1 cellular context compared by ENCODE assay signal in the genomic region with DNA sequence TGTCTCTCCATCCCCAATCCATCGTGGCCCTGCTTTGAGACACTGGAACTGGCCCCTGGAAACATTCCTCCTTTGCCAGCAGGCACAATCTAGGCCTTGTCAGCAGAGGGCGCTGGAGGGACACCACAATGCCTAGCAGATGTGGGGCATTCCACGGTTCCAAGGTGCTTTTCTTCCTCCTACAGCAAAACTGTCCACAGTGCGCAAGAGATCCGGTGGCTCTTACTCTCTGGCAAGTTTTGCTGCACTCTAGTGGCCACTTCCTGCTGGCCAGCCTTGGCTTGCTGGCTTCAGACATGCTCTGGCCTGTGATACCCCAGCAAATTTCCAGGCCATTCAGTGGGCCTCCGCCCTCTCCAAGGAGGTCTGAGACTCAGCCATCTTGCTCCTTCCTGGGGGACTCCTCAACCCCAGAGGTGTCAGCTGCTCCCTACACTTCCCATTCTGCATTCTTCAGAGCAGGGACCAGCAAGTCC.
A peak's percentile ranks its signal among the peaks of the same experiment; 100 is the strongest.
TF ChIP-seq lines count a peak whose summit lies in the region.

No MANE protein-coding gene starts in this region.

TF ChIP-seq in HepG2, 621 proteins besides CTCF, POLR2A, EP300 and RAD21 (continued from another document and continues in another):
- TF ChIP-seq, protein P1, sequence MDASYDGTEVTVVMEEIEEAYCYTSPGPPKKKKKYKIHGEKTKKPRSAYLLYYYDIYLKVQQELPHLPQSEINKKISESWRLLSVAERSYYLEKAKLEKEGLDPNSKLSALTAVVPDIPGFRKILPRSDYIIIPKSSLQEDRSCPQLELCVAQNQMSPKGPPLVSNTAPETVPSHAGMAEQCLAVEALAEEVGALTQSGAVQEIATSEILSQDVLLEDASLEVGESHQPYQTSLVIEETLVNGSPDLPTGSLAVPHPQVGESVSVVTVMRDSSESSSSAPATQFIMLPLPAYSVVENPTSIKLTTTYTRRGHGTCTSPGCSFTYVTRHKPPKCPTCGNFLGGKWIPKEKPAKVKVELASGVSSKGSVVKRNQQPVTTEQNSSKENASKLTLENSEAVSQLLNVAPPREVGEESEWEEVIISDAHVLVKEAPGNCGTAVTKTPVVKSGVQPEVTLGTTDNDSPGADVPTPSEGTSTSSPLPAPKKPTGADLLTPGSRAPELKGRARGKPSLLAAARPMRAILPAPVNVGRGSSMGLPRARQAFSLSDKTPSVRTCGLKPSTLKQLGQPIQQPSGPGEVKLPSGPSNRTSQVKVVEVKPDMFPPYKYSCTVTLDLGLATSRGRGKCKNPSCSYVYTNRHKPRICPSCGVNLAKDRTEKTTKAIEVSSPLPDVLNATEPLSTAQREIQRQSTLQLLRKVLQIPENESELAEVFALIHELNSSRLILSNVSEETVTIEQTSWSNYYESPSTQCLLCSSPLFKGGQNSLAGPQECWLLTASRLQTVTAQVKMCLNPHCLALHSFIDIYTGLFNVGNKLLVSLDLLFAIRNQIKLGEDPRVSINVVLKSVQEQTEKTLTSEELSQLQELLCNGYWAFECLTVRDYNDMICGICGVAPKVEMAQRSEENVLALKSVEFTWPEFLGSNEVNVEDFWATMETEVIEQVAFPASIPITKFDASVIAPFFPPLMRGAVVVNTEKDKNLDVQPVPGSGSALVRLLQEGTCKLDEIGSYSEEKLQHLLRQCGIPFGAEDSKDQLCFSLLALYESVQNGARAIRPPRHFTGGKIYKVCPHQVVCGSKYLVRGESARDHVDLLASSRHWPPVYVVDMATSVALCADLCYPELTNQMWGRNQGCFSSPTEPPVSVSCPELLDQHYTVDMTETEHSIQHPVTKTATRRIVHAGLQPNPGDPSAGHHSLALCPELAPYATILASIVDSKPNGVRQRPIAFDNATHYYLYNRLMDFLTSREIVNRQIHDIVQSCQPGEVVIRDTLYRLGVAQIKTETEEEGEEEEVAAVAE (CRISPR knock-in tag; IDR thresholded peaks at IDR 0.05; ENCODE audit: borderline replicate concordance), result no peak
- 0 out of 2 replicates have a peak, but pooled peaks have one; percentile 40 for TF ChIP-seq ZNF343 (CRISPR knock-in tag; IDR thresholded peaks at IDR 0.05)
- TF ChIP-seq PHB2 (IDR thresholded peaks at IDR 0.05; ENCODE audit: partially characterized antibody), result no peak
- no peak for TF ChIP-seq ZNF12 (CRISPR knock-in tag; IDR thresholded peaks at IDR 0.05)
- TF ChIP-seq PHF21A (CRISPR knock-in tag; IDR thresholded peaks at IDR 0.05), result peak; percentile 45; the same call in 1 of the 2 replicates
- TF ChIP-seq, protein P2, sequence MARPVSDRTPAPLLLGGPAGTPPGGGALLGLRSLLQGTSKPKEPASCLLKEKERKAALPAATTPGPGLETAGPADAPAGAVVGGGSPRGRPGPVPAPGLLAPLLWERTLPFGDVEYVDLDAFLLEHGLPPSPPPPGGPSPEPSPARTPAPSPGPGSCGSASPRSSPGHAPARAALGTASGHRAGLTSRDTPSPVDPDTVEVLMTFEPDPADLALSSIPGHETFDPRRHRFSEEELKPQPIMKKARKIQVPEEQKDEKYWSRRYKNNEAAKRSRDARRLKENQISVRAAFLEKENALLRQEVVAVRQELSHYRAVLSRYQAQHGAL (CRISPR knock-in tag; IDR thresholded peaks at IDR 0.05; ENCODE audit: not compliant biosample characterization), result no peak
- TF ChIP-seq ZNF720 (CRISPR knock-in tag; IDR thresholded peaks at IDR 0.05), result no peak
- TF ChIP-seq, protein P3, sequence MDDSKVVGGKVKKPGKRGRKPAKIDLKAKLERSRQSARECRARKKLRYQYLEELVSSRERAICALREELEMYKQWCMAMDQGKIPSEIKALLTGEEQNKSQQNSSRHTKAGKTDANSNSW (CRISPR knock-in tag; IDR thresholded peaks at IDR 0.05; ENCODE audit: borderline replicate concordance), result no peak
- 0 out of 2 replicates have a peak, but pooled peaks have one; percentile 19 for TF ChIP-seq NFYC (CRISPR knock-in tag; IDR thresholded peaks at IDR 0.05)
- TF ChIP-seq LCORL (IDR thresholded peaks at IDR 0.05), result no peak
- TF ChIP-seq LCORL (CRISPR knock-in tag; IDR thresholded peaks at IDR 0.05), result peak; percentile 36; the same call in 1 of the 2 replicates
- TF ChIP-seq, protein P4, sequence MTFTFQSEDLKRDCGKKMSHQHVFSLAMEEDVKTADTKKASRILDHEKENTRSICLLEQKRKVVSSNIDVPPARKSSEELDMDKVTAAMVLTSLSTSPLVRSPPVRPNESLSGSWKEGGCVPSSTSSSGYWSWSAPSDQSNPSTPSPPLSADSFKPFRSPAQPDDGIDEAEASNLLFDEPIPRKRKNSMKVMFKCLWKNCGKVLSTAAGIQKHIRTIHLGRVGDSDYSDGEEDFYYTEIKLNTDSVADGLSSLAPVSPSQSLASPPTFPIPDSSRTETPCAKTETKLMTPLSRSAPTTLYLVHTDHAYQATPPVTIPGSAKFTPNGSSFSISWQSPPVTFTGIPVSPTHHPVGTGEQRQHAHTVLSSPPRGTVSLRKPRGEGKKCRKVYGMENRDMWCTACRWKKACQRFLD (CRISPR knock-in tag; IDR thresholded peaks at IDR 0.05; ENCODE audit: borderline replicate concordance), result no peak
- TF ChIP-seq ZNF207 (IDR thresholded peaks at IDR 0.05; ENCODE audit: borderline replicate concordance), result no peak
- no peak for TF ChIP-seq MEF2D (CRISPR knock-in tag; IDR thresholded peaks at IDR 0.05)
- TF ChIP-seq ZSCAN9 (CRISPR knock-in tag; IDR thresholded peaks at IDR 0.05; ENCODE audit: borderline replicate concordance), result no peak
- no peak for TF ChIP-seq POLR2AphosphoS2 (IDR thresholded peaks at IDR 0.05; ENCODE audit: low read depth, low read length)
- TF ChIP-seq, protein P5, sequence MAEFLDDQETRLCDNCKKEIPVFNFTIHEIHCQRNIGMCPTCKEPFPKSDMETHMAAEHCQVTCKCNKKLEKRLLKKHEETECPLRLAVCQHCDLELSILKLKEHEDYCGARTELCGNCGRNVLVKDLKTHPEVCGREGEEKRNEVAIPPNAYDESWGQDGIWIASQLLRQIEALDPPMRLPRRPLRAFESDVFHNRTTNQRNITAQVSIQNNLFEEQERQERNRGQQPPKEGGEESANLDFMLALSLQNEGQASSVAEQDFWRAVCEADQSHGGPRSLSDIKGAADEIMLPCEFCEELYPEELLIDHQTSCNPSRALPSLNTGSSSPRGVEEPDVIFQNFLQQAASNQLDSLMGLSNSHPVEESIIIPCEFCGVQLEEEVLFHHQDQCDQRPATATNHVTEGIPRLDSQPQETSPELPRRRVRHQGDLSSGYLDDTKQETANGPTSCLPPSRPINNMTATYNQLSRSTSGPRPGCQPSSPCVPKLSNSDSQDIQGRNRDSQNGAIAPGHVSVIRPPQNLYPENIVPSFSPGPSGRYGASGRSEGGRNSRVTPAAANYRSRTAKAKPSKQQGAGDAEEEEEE (CRISPR knock-in tag; IDR thresholded peaks at IDR 0.05; ENCODE audit: borderline replicate concordance), result no peak
- TF ChIP-seq MEIS1 (CRISPR knock-in tag; IDR thresholded peaks at IDR 0.05; ENCODE audit: borderline replicate concordance), result peak; percentile 47; the same call in 1 of the 2 replicates
- TF ChIP-seq, protein P6, sequence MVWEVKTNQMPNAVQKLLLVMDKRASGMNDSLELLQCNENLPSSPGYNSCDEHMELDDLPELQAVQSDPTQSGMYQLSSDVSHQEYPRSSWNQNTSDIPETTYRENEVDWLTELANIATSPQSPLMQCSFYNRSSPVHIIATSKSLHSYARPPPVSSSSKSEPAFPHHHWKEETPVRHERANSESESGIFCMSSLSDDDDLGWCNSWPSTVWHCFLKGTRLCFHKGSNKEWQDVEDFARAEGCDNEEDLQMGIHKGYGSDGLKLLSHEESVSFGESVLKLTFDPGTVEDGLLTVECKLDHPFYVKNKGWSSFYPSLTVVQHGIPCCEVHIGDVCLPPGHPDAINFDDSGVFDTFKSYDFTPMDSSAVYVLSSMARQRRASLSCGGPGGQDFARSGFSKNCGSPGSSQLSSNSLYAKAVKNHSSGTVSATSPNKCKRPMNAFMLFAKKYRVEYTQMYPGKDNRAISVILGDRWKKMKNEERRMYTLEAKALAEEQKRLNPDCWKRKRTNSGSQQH (CRISPR knock-in tag; IDR thresholded peaks at IDR 0.05; ENCODE audit: low read depth), result no peak
- no peak for TF ChIP-seq MED13 (CRISPR knock-in tag; IDR thresholded peaks at IDR 0.05)
- no peak for TF ChIP-seq SMARCE1 (IDR thresholded peaks at IDR 0.05; ENCODE audit: borderline replicate concordance)
- no peak for TF ChIP-seq SETDB1 (CRISPR knock-in tag; IDR thresholded peaks at IDR 0.05; ENCODE audit: borderline replicate concordance)
- peak; percentile 61; the same call in 1 of the 2 replicates for TF ChIP-seq ZNF788 (CRISPR knock-in tag; IDR thresholded peaks at IDR 0.05; ENCODE audit: borderline replicate concordance)
- TF ChIP-seq, protein P7, sequence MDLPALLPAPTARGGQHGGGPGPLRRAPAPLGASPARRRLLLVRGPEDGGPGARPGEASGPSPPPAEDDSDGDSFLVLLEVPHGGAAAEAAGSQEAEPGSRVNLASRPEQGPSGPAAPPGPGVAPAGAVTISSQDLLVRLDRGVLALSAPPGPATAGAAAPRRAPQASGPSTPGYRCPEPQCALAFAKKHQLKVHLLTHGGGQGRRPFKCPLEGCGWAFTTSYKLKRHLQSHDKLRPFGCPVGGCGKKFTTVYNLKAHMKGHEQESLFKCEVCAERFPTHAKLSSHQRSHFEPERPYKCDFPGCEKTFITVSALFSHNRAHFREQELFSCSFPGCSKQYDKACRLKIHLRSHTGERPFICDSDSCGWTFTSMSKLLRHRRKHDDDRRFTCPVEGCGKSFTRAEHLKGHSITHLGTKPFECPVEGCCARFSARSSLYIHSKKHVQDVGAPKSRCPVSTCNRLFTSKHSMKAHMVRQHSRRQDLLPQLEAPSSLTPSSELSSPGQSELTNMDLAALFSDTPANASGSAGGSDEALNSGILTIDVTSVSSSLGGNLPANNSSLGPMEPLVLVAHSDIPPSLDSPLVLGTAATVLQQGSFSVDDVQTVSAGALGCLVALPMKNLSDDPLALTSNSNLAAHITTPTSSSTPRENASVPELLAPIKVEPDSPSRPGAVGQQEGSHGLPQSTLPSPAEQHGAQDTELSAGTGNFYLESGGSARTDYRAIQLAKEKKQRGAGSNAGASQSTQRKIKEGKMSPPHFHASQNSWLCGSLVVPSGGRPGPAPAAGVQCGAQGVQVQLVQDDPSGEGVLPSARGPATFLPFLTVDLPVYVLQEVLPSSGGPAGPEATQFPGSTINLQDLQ (CRISPR knock-in tag; IDR thresholded peaks at IDR 0.05), result no peak
- TF ChIP-seq, protein P8, sequence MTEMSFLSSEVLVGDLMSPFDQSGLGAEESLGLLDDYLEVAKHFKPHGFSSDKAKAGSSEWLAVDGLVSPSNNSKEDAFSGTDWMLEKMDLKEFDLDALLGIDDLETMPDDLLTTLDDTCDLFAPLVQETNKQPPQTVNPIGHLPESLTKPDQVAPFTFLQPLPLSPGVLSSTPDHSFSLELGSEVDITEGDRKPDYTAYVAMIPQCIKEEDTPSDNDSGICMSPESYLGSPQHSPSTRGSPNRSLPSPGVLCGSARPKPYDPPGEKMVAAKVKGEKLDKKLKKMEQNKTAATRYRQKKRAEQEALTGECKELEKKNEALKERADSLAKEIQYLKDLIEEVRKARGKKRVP (CRISPR knock-in tag; IDR thresholded peaks at IDR 0.05), result no peak
- TF ChIP-seq SOX13 (IDR thresholded peaks at IDR 0.05), result no peak
- peak in 1 of 2 experiments; percentile 30; a peak in 1 of 4 replicates for TF ChIP-seq SOX13 (CRISPR knock-in tag; conservative IDR thresholded peaks at IDR 0.05 in 1 of 2, IDR thresholded peaks at IDR 0.05 in 1 of 2)
- TF ChIP-seq ZNF878 (CRISPR knock-in tag; IDR thresholded peaks at IDR 0.05), result no peak
- TF ChIP-seq RFXANK (CRISPR knock-in tag; IDR thresholded peaks at IDR 0.05), result no peak
- TF ChIP-seq, protein P9, sequence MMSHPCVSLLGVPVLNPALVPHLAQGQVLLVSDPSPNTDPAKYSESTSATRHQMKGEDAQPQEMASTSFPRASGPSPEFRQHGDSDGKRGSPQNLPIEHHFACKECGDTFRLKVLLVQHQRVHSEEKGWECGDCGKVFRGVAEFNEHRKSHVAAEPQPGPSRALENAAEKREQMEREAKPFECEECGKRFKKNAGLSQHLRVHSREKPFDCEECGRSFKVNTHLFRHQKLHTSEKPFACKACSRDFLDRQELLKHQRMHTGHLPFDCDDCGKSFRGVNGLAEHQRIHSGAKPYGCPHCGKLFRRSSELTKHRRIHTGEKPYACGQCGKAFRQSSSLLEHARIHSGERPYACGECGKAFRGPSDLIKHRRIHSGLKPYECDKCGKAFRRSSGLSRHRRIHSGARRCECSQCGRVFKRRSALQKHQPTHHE (CRISPR knock-in tag; IDR thresholded peaks at IDR 0.05; ENCODE audit: borderline replicate concordance), result no peak
- TF ChIP-seq AGO1 (IDR thresholded peaks at IDR 0.05; ENCODE audit: low read depth, low read length, poor library complexity, severe bottlenecking), result no peak
- TF ChIP-seq FOXA3 (CRISPR knock-in tag; IDR thresholded peaks at IDR 0.05), result peak; percentile 37; the same call in 1 of the 2 replicates
- peak; percentile 37; the same call in 1 of the 2 replicates for TF ChIP-seq CBX5 (CRISPR knock-in tag; IDR thresholded peaks at IDR 0.05; ENCODE audit: borderline replicate concordance)
- TF ChIP-seq, protein P10, sequence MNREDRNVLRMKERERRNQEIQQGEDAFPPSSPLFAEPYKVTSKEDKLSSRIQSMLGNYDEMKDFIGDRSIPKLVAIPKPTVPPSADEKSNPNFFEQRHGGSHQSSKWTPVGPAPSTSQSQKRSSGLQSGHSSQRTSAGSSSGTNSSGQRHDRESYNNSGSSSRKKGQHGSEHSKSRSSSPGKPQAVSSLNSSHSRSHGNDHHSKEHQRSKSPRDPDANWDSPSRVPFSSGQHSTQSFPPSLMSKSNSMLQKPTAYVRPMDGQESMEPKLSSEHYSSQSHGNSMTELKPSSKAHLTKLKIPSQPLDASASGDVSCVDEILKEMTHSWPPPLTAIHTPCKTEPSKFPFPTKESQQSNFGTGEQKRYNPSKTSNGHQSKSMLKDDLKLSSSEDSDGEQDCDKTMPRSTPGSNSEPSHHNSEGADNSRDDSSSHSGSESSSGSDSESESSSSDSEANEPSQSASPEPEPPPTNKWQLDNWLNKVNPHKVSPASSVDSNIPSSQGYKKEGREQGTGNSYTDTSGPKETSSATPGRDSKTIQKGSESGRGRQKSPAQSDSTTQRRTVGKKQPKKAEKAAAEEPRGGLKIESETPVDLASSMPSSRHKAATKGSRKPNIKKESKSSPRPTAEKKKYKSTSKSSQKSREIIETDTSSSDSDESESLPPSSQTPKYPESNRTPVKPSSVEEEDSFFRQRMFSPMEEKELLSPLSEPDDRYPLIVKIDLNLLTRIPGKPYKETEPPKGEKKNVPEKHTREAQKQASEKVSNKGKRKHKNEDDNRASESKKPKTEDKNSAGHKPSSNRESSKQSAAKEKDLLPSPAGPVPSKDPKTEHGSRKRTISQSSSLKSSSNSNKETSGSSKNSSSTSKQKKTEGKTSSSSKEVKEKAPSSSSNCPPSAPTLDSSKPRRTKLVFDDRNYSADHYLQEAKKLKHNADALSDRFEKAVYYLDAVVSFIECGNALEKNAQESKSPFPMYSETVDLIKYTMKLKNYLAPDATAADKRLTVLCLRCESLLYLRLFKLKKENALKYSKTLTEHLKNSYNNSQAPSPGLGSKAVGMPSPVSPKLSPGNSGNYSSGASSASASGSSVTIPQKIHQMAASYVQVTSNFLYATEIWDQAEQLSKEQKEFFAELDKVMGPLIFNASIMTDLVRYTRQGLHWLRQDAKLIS (CRISPR knock-in tag; IDR thresholded peaks at IDR 0.05), result no peak
- no peak; the same call in 1 of the 2 replicates for TF ChIP-seq ZSCAN22 (CRISPR knock-in tag; IDR thresholded peaks at IDR 0.05)
- no peak for TF ChIP-seq PCBP1 (IDR thresholded peaks at IDR 0.05; ENCODE audit: borderline replicate concordance, low read depth, low read length)
- TF ChIP-seq ZNF331 (CRISPR knock-in tag; IDR thresholded peaks at IDR 0.05), result peak; percentile 76
- 0 out of 2 replicates have a peak, but pooled peaks have one; percentile 59 for TF ChIP-seq ZNF547 (CRISPR knock-in tag; IDR thresholded peaks at IDR 0.05)
- TF ChIP-seq SRF (IDR thresholded peaks at IDR 0.05; ENCODE audit: low read depth, low read length), result no peak
- TF ChIP-seq REPIN1 (CRISPR knock-in tag; IDR thresholded peaks at IDR 0.05; ENCODE audit: borderline replicate concordance, low read depth), result no peak; the same call in 1 of the 2 replicates
- TF ChIP-seq BRD4 (CRISPR knock-in tag; IDR thresholded peaks at IDR 0.05), result no peak
- TF ChIP-seq ISX (CRISPR knock-in tag; conservative IDR thresholded peaks at IDR 0.05), result no peak
- no peak for TF ChIP-seq ZNF558 (CRISPR knock-in tag; IDR thresholded peaks at IDR 0.05; ENCODE audit: borderline replicate concordance)
